ENCODE assay signal across 8 cellular contexts in genomic region chr15:64152507-64153387, GRCh38. TPM values are rescaled to one million over a fixed set of nuclear protein-coding genes. Genes with fewer than 3 reads are reported as not detected.
A peak's percentile ranks its signal among the peaks of the same experiment; 100 is the strongest.
DNase-seq lines count a peak whose midpoint lies in the region; ATAC-seq and TF ChIP-seq lines count a peak whose summit lies in the region.

No MANE protein-coding gene starts in this region.

- DNase-seq in CD8-positive, alpha-beta T cell: peak in 1 of 7 experiments; percentile 57
- DNase-seq in activated naive CD8-positive, alpha-beta T cell treated with anti-CD3 and anti-CD28 coated beads for 36 hours: peak; percentile 17
- DNase-seq in lower lobe of right lung (peak; percentile 55), SKM-1 (lab: John Stamatoyannopoulos, UW; ENCODE audit: unreplicated experiment) (no peak), T-helper 9 cell (no peak), NCI-H2081 treated with DMSO at 0.1 percent for 48 hours (lab: John Stamatoyannopoulos, UW) (no peak)

- no peaks in the 10 kb centered on the region for H3K9me3 ChIP-seq in CD8-positive, alpha-beta T cell (ENCODE audit: low read length)
- no peaks in the 10 kb centered on the region for H3K9me3 ChIP-seq in lower lobe of right lung

- no peak overlapping the region for H3K27ac ChIP-seq in CD8-positive, alpha-beta T cell (ENCODE audit: low read depth, low read length)
- no peak overlapping the region for H3K27ac ChIP-seq in lower lobe of right lung

- H3K27me3 ChIP-seq in CD8-positive, alpha-beta T cell (ENCODE audit: insufficient read depth, low read length): peaks cover 14% of the 10 kb centered on the region
- H3K27me3 ChIP-seq in lower lobe of right lung (ENCODE audit: low read depth): peaks cover 22% of the 10 kb centered on the region

- intact Hi-C loops in CD8-positive, alpha-beta T cell (cut with DNase I, micrococcal nuclease): loop anchor here (1.0 to 10.0 kb wide), 4 partner anchors 12 to 865 kb away; no protein-coding TSS in a partner anchor
- intact Hi-C loops in lower lobe of right lung (cut with DNase I): no loop called here

- POLR2A ChIA-PET in CD8-positive, alpha-beta T cell (lab: Charles Lee): interaction anchor here (0.8 to 2.7 kb wide), 5 partner anchors 10 to 235 kb away, joined by 3 to 25 read pairs (median 3); partner anchors contain the start of genes CIAO2A, PPIB and SNX1

- peak overlapping the region; percentile 68 for H3K4me3 Mint-ChIP-seq in CD8-positive, alpha-beta T cell
- peak overlapping the region; percentile 45 for H3K4me3 Mint-ChIP-seq in activated naive CD8-positive, alpha-beta T cell treated with anti-CD3 and anti-CD28 coated beads for 36 hours

- H3K4me3 ChIP-seq in CD8-positive, alpha-beta T cell (ENCODE audit: low read depth, low read length): peak overlapping the region; percentile 27
- peak overlapping the region; percentile 63 for H3K4me3 ChIP-seq in lower lobe of right lung

- H3K36me3 Mint-ChIP-seq in CD8-positive, alpha-beta T cell: peaks cover 31% of the 10 kb centered on the region
- H3K36me3 Mint-ChIP-seq in activated naive CD8-positive, alpha-beta T cell treated with anti-CD3 and anti-CD28 coated beads for 36 hours: peaks cover 7% of the 10 kb centered on the region

- TF ChIP-seq CTCF in CD8-positive, alpha-beta T cell (IDR thresholded peaks at IDR 0.05): no peak
- TF ChIP-seq CTCF in lower lobe of right lung (IDR thresholded peaks at IDR 0.05): no peak

- H3K4me1 ChIP-seq in CD8-positive, alpha-beta T cell (ENCODE audit: insufficient read depth, low read length): peaks cover 30% of the 10 kb centered on the region
- peaks cover 44% of the 10 kb centered on the region for H3K4me1 ChIP-seq in lower lobe of right lung

- H3K9me3 Mint-ChIP-seq in CD8-positive, alpha-beta T cell: no peaks in the 10 kb centered on the region
- no peaks in the 10 kb centered on the region for H3K9me3 Mint-ChIP-seq in activated naive CD8-positive, alpha-beta T cell treated with anti-CD3 and anti-CD28 coated beads for 36 hours

- CTCF ChIA-PET in CD8-positive, alpha-beta T cell (lab: Charles Lee): interaction anchor here (0.7 to 2.8 kb wide), 20 partner anchors 8 to 868 kb away, joined by 3 to 18 read pairs (median 4); partner anchors contain the start of gene PPIB

- ATAC-seq in CD8-positive, alpha-beta T cell: no peak
- ATAC-seq in GM18873 (IDR thresholded peaks at IDR 0.05; ENCODE audit: low FRiP score, unreplicated experiment) (peak; percentile 17), HG03571 (IDR thresholded peaks at IDR 0.05; ENCODE audit: unreplicated experiment) (peak; percentile 8), lower lobe of right lung (peak; percentile 2 to 4)

- H3K27ac Mint-ChIP-seq in CD8-positive, alpha-beta T cell: no peak overlapping the region
- peak overlapping the region; percentile 6 for H3K27ac Mint-ChIP-seq in activated naive CD8-positive, alpha-beta T cell treated with anti-CD3 and anti-CD28 coated beads for 36 hours

- peaks cover 29% of the 10 kb centered on the region for H3K4me1 Mint-ChIP-seq in CD8-positive, alpha-beta T cell (ENCODE audit: low read depth)
- H3K4me1 Mint-ChIP-seq in activated naive CD8-positive, alpha-beta T cell treated with anti-CD3 and anti-CD28 coated beads for 36 hours: peaks cover 16% of the 10 kb centered on the region

- peaks cover 3% of the 10 kb centered on the region for H3K27me3 Mint-ChIP-seq in CD8-positive, alpha-beta T cell (ENCODE audit: low read depth)
- peaks cover 16% of the 10 kb centered on the region for H3K27me3 Mint-ChIP-seq in activated naive CD8-positive, alpha-beta T cell treated with anti-CD3 and anti-CD28 coated beads for 36 hours

- H3K36me3 ChIP-seq in CD8-positive, alpha-beta T cell (ENCODE audit: insufficient read depth, low read length): peaks cover 16% of the 10 kb centered on the region
- peaks cover 38% of the 10 kb centered on the region for H3K36me3 ChIP-seq in lower lobe of right lung

RNA-seq across cellular contexts. Expression of gene SNX22, which starts 1.2 kb away (rescaled TPM):
- total RNA-seq in CD8-positive, alpha-beta T cell: under 1 TPM; 0.33 to 0.60 TPM
- total RNA-seq in activated naive CD8-positive, alpha-beta T cell treated with anti-CD3 and anti-CD28 coated beads for 36 hours: under 1 TPM; 0.42 to 0.74 TPM
- total RNA-seq in lower lobe of right lung: 17.4 TPM

RNA-seq across cellular contexts. Expression of gene PPIB, which starts 10.1 kb away (rescaled TPM):
- total RNA-seq in CD8-positive, alpha-beta T cell: 100 to 1,000 TPM; 148 to 156 TPM
- total RNA-seq in activated naive CD8-positive, alpha-beta T cell treated with anti-CD3 and anti-CD28 coated beads for 36 hours: 100 to 1,000 TPM; 315 to 318 TPM
- 323 TPM for total RNA-seq in lower lobe of right lung

RNA-seq across cellular contexts. Expression of gene SNX1, which starts 57.0 kb away (rescaled TPM):
- 10 to 100 TPM; 61.0 to 65.8 TPM for total RNA-seq in CD8-positive, alpha-beta T cell
- total RNA-seq in activated naive CD8-positive, alpha-beta T cell treated with anti-CD3 and anti-CD28 coated beads for 36 hours: 10 to 100 TPM; 79.8 to 88.6 TPM
- total RNA-seq in lower lobe of right lung: 157 TPM

RNA-seq across cellular contexts. Expression of gene CIAO2A, which starts 59.1 kb away (rescaled TPM):
- 10 to 100 TPM; 12.4 to 12.7 TPM for total RNA-seq in CD8-positive, alpha-beta T cell
- 10 to 100 TPM; 95.2 to 99.2 TPM for total RNA-seq in activated naive CD8-positive, alpha-beta T cell treated with anti-CD3 and anti-CD28 coated beads for 36 hours
- total RNA-seq in lower lobe of right lung: 56.3 TPM

Comparison
In these comparisons a context has a peak if more than half of its experiments do, and no peak if none do; other contexts are left out.
1. DNase-seq: peak in activated naive CD8-positive, alpha-beta T cell treated with anti-CD3 and anti-CD28 coated beads for 36 hours (single experiment) and lower lobe of right lung (single experiment); none in SKM-1 (single experiment), T-helper 9 cell (single experiment) and NCI-H2081 treated with DMSO at 0.1 percent for 48 hours (single experiment).
2. RNA of gene SNX22, which starts 1.2 kb away (total RNA-seq): 17.4 TPM in lower lobe of right lung (single experiment); 0.42 to 0.74 TPM in activated naive CD8-positive, alpha-beta T cell treated with anti-CD3 and anti-CD28 coated beads for 36 hours and 0.33 to 0.60 TPM in CD8-positive, alpha-beta T cell; every median in the first group is over 10 times any median in the second.